ENCODE assay signal across 1 cellular context in the genomic region with DNA sequence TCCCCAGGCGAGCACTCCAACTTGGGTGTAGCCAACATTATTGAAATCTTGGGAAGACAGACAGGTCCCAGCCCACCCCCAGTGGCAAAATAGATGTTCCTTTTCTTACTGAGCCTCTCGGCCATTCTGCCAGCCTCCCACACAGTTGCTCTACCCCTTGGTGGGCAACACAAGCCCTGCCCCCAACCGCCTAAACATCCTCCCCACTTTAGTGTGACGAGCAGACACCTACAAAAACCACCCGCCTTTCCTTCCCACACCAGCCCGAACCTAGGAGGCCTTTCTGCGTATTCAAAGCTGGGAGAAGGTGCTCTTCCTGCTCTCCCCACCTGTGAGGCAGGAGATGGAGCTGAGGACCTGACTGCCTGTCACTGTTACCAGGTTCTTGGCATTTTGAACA.
TF ChIP-seq lines count a peak whose summit lies in the region.

No MANE protein-coding gene starts in this region.

TF ChIP-seq in HepG2, 621 proteins besides CTCF, POLR2A, EP300 and RAD21:
- TF ChIP-seq ZSCAN29 (CRISPR knock-in tag; conservative IDR thresholded peaks at IDR 0.05): no peak
- no peak for TF ChIP-seq ZFP41 (CRISPR knock-in tag; IDR thresholded peaks at IDR 0.05; ENCODE audit: borderline replicate concordance)
- no peak for TF ChIP-seq FOXP4 (CRISPR knock-in tag; IDR thresholded peaks at IDR 0.05)
- TF ChIP-seq YEATS2 (CRISPR knock-in tag; IDR thresholded peaks at IDR 0.05; ENCODE audit: borderline replicate concordance): no peak
- TF ChIP-seq ELF3 (CRISPR knock-in tag; IDR thresholded peaks at IDR 0.05): no peak
- TF ChIP-seq TRAFD1 (CRISPR knock-in tag; IDR thresholded peaks at IDR 0.05; ENCODE audit: borderline replicate concordance): no peak
- no peak for TF ChIP-seq FOSL1 (CRISPR knock-in tag; IDR thresholded peaks at IDR 0.05; ENCODE audit: borderline replicate concordance)
- TF ChIP-seq MED13 (CRISPR knock-in tag; IDR thresholded peaks at IDR 0.05): no peak
- TF ChIP-seq CC2D1A (CRISPR knock-in tag; IDR thresholded peaks at IDR 0.05): no peak
- TF ChIP-seq MTA3 (CRISPR knock-in tag; IDR thresholded peaks at IDR 0.05): no peak
- TF ChIP-seq TBP (CRISPR knock-in tag; IDR thresholded peaks at IDR 0.05): no peak
- TF ChIP-seq MIER3 (CRISPR knock-in tag; IDR thresholded peaks at IDR 0.05; ENCODE audit: borderline replicate concordance): no peak
- TF ChIP-seq ZBED4 (CRISPR knock-in tag; IDR thresholded peaks at IDR 0.05; ENCODE audit: borderline replicate concordance): no peak
- no peak for TF ChIP-seq ELF1 (CRISPR knock-in tag; IDR thresholded peaks at IDR 0.05)
- TF ChIP-seq ZNF563 (CRISPR knock-in tag; IDR thresholded peaks at IDR 0.05): no peak
- no peak for TF ChIP-seq SSRP1 (CRISPR knock-in tag; IDR thresholded peaks at IDR 0.05)
- TF ChIP-seq, protein P1, sequence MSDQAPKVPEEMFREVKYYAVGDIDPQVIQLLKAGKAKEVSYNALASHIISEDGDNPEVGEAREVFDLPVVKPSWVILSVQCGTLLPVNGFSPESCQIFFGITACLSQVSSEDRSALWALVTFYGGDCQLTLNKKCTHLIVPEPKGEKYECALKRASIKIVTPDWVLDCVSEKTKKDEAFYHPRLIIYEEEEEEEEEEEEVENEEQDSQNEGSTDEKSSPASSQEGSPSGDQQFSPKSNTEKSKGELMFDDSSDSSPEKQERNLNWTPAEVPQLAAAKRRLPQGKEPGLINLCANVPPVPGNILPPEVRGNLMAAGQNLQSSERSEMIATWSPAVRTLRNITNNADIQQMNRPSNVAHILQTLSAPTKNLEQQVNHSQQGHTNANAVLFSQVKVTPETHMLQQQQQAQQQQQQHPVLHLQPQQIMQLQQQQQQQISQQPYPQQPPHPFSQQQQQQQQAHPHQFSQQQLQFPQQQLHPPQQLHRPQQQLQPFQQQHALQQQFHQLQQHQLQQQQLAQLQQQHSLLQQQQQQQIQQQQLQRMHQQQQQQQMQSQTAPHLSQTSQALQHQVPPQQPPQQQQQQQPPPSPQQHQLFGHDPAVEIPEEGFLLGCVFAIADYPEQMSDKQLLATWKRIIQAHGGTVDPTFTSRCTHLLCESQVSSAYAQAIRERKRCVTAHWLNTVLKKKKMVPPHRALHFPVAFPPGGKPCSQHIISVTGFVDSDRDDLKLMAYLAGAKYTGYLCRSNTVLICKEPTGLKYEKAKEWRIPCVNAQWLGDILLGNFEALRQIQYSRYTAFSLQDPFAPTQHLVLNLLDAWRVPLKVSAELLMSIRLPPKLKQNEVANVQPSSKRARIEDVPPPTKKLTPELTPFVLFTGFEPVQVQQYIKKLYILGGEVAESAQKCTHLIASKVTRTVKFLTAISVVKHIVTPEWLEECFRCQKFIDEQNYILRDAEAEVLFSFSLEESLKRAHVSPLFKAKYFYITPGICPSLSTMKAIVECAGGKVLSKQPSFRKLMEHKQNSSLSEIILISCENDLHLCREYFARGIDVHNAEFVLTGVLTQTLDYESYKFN (CRISPR knock-in tag; conservative IDR thresholded peaks at IDR 0.05): no peak
- TF ChIP-seq ZNF274 (CRISPR knock-in tag; IDR thresholded peaks at IDR 0.05): no peak
TF ChIP-seq in HepG2: peak in this region for 0.
